ENCODE assay signal across 23 cellular contexts in genomic region chr2:23687214-23687613, GRCh38.
A peak's percentile ranks its signal among the peaks of the same experiment; 100 is the strongest.
DNase-seq lines count a peak whose midpoint lies in the region; ATAC-seq, FAIRE-seq and TF ChIP-seq lines count a peak whose summit lies in the region.
"Had no signal": no experiment of that assay in that cellular context is flagged by ENCODE, and none has a peak within 500 bp of the region (broad histone marks: within the 10 kb centered on the region; RNA-seq: fewer than 3 reads in every experiment).

No MANE protein-coding gene starts in this region.

- intact Hi-C loops in cardiac septum (cut with DNase I): no loop called here
- intact Hi-C loops in CD8-positive, alpha-beta T cell (cut with DNase I, micrococcal nuclease): no loop called here

- no peaks in the 10 kb centered on the region for H3K9me3 ChIP-seq in right atrium auricular region
- no peaks in the 10 kb centered on the region for H3K9me3 ChIP-seq in CD8-positive, alpha-beta T cell (ENCODE audit: low read length)

- H3K9me3 Mint-ChIP-seq in neural crest cell: no peaks in the 10 kb centered on the region
- H3K9me3 Mint-ChIP-seq in CD8-positive, alpha-beta T cell: no peaks in the 10 kb centered on the region
- H3K9me3 Mint-ChIP-seq: HFFc6 had no signal

- POLR2A ChIA-PET in CD8-positive, alpha-beta T cell (lab: Charles Lee): no interaction called here

- H3K27ac ChIP-seq in right atrium auricular region: no peak overlapping the region
- H3K27ac ChIP-seq in CD8-positive, alpha-beta T cell (ENCODE audit: low read depth, low read length): no peak overlapping the region
- H3K27ac ChIP-seq: C4-2B, HL-60 had no signal

- H3K36me3 ChIP-seq in right atrium auricular region (no peaks in the 10 kb centered on the region), H7 (replicated peaks; ENCODE audit: control insufficient read depth, insufficient read depth, low read length) (no peaks in the 10 kb centered on the region)
- H3K36me3 ChIP-seq in CD8-positive, alpha-beta T cell (ENCODE audit: insufficient read depth, low read length): no peaks in the 10 kb centered on the region

- DNase-seq in cardiac septum (ENCODE audit: low spot score) (peak; percentile 71), right atrium auricular region (ENCODE audit: low spot score) (no peak), H7 (peak; percentile 33), neural crest cell (ENCODE audit: low read depth, low spot score) (no peak), urothelium cell line (ENCODE audit: low spot score) (no peak)
- no peak for DNase-seq in CD8-positive, alpha-beta T cell
- DNase-seq: ACHN; CD4-positive, alpha-beta memory T cell; COR-L47; DMS153; DMS79 treated with DMSO at 0.1 percent for 48 hours; EL; HCEC 1CT; HFFc6; IMR-90; KBM-7 had no signal

- no peak for ATAC-seq in HG02852 (IDR thresholded peaks at IDR 0.05; ENCODE audit: unreplicated experiment)
- ATAC-seq in CD8-positive, alpha-beta T cell: no peak

- H3K27me3 ChIP-seq in right atrium auricular region: no peaks in the 10 kb centered on the region
- H3K27me3 ChIP-seq in H7 (ENCODE audit: control insufficient read depth, insufficient read depth, low read length): no peaks in the 10 kb centered on the region
- no peaks in the 10 kb centered on the region for H3K27me3 ChIP-seq in CD8-positive, alpha-beta T cell (ENCODE audit: insufficient read depth, low read length)

- no peak overlapping the region for H3K4me3 Mint-ChIP-seq in neural crest cell
- H3K4me3 Mint-ChIP-seq in CD8-positive, alpha-beta T cell: no peak overlapping the region
- H3K4me3 Mint-ChIP-seq: CD4-positive, alpha-beta memory T cell; HFFc6 had no signal

- no peak overlapping the region for H3K4me3 ChIP-seq in right atrium auricular region
- no peak overlapping the region for H3K4me3 ChIP-seq in H7 (ENCODE audit: insufficient read depth, low read depth, low read length)
- H3K4me3 ChIP-seq in CD8-positive, alpha-beta T cell (ENCODE audit: low read depth, low read length): no peak overlapping the region

- H3K27me3 Mint-ChIP-seq in neural crest cell (ENCODE audit: low read depth): no peaks in the 10 kb centered on the region
- H3K27me3 Mint-ChIP-seq in CD8-positive, alpha-beta T cell (ENCODE audit: low read depth): no peaks in the 10 kb centered on the region
- H3K27me3 Mint-ChIP-seq: CD4-positive, alpha-beta memory T cell had no signal

- no peaks in the 10 kb centered on the region for H3K4me1 ChIP-seq in right atrium auricular region
- H3K4me1 ChIP-seq in CD8-positive, alpha-beta T cell (ENCODE audit: insufficient read depth, low read length): no peaks in the 10 kb centered on the region

- H3K36me3 Mint-ChIP-seq in neural crest cell (ENCODE audit: low read depth): peaks cover 8% of the 10 kb centered on the region
- peaks cover 9% of the 10 kb centered on the region for H3K36me3 Mint-ChIP-seq in CD8-positive, alpha-beta T cell

- CTCF ChIA-PET in CD8-positive, alpha-beta T cell (lab: Charles Lee): no interaction called here

- H3K27ac Mint-ChIP-seq in neural crest cell (ENCODE audit: unreplicated experiment): peak overlapping the region; percentile 50
- no peak overlapping the region for H3K27ac Mint-ChIP-seq in CD8-positive, alpha-beta T cell
- H3K27ac Mint-ChIP-seq: HFFc6 had no signal

- TF ChIP-seq CTCF in right atrium auricular region (IDR thresholded peaks at IDR 0.05) (no peak), neural crest cell (conservative IDR thresholded peaks at IDR 0.05) (no peak)
- no peak for TF ChIP-seq CTCF in CD8-positive, alpha-beta T cell (IDR thresholded peaks at IDR 0.05)

- FAIRE-seq in urothelium cell line (lab: Jason Lieb, UNC): no peak
- FAIRE-seq: D721Med, G401.6, GM12892, H1 had no signal

- peaks cover 33% of the 10 kb centered on the region for H3K4me1 Mint-ChIP-seq in neural crest cell
- no peaks in the 10 kb centered on the region for H3K4me1 Mint-ChIP-seq in CD8-positive, alpha-beta T cell (ENCODE audit: low read depth)
- H3K4me1 Mint-ChIP-seq: CD4-positive, alpha-beta memory T cell had no signal

Comparison
In these comparisons a context has a peak if more than half of its experiments do, and no peak if none do; other contexts are left out.
1. DNase-seq: peak in cardiac septum (single experiment) and H7 (single experiment); none in right atrium auricular region (single experiment), neural crest cell (single experiment), urothelium cell line (single experiment) and CD8-positive, alpha-beta T cell (0 of 7).